ENCODE assay signal across 1 cellular context in the genomic region with DNA sequence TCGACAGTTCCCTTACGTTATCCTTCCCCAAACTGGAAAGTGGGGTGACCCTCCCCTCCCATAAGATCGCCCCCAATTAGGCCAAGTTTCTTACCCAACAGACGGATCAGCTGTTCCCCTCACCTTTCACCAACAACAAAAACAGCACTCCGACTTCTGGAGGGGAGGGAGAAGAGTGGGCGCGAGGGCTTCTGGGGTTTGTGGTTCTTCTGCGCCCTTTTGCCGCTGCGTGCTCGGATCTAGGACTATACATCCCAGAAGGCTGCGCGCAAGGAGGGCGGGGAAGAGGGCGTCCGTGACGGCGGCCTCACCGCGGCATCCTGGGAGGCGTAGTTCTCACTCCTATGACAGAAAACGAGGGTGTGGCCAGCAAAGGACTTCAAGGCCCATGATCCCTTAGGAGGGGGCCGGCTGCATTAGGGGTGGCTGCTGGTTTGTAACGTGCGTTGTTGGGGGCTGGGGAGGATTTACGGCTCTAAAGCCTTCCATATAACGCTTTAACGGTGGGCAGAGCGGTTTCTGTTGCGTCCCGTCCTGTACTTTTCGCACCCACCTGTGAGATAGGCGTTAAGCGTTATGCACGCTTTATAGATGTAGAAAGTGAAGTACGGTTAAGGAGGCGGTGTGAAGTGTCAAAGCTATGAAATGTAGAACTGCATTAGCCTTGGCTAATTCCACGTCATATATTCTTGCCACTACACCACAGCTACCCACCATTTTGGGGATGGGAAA.
TF ChIP-seq lines count a peak whose summit lies in the region.

A gene with protein sequence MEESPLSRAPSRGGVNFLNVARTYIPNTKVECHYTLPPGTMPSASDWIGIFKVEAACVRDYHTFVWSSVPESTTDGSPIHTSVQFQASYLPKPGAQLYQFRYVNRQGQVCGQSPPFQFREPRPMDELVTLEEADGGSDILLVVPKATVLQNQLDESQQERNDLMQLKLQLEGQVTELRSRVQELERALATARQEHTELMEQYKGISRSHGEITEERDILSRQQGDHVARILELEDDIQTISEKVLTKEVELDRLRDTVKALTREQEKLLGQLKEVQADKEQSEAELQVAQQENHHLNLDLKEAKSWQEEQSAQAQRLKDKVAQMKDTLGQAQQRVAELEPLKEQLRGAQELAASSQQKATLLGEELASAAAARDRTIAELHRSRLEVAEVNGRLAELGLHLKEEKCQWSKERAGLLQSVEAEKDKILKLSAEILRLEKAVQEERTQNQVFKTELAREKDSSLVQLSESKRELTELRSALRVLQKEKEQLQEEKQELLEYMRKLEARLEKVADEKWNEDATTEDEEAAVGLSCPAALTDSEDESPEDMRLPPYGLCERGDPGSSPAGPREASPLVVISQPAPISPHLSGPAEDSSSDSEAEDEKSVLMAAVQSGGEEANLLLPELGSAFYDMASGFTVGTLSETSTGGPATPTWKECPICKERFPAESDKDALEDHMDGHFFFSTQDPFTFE (minus strand): TSS at position 143 of the 732 bp plus-strand sequence. CDS start 2,210 bp downstream, outside the sequence.

TF ChIP-seq in HepG2, 621 proteins besides CTCF, POLR2A, EP300 and RAD21 (continued from another document and continues in another):
- TF ChIP-seq, protein P1, sequence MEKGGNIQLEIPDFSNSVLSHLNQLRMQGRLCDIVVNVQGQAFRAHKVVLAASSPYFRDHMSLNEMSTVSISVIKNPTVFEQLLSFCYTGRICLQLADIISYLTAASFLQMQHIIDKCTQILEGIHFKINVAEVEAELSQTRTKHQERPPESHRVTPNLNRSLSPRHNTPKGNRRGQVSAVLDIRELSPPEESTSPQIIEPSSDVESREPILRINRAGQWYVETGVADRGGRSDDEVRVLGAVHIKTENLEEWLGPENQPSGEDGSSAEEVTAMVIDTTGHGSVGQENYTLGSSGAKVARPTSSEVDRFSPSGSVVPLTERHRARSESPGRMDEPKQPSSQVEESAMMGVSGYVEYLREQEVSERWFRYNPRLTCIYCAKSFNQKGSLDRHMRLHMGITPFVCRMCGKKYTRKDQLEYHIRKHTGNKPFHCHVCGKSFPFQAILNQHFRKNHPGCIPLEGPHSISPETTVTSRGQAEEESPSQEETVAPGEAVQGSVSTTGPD (CRISPR knock-in tag; IDR thresholded peaks at IDR 0.05) = no peak
- 0 out of 2 replicates have a peak, but pooled peaks have one; percentile 43 for TF ChIP-seq MTF1 (CRISPR knock-in tag; IDR thresholded peaks at IDR 0.05)
- TF ChIP-seq ZSCAN25 (CRISPR knock-in tag; IDR thresholded peaks at IDR 0.05) = no peak
- no peak for TF ChIP-seq ZNF629 (CRISPR knock-in tag; conservative IDR thresholded peaks at IDR 0.05)
- TF ChIP-seq, protein P2, sequence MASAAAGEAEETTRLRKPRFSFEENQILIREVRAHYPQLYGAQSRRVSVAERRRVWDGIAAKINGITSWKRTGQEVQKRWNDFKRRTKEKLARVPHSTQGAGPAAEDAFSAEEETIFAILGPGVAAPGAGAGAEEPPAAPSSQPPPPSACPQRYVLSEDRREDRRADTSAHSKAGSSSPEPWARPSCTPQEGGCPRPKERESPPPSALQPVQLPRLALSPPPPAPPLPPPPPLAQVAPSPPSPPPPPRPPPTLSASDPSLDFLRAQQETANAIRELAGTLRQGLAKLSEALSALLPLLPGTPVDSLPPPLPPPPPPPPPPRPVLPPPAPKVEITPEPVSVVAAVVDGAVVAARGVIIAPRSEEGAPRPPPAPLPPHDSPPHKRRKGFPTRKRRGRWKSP (CRISPR knock-in tag; IDR thresholded peaks at IDR 0.05) = 0 out of 2 replicates have a peak, but pooled peaks have one; percentile 36
- no peak for TF ChIP-seq ZNF253 (CRISPR knock-in tag; IDR thresholded peaks at IDR 0.05; ENCODE audit: borderline replicate concordance)
- no peak for TF ChIP-seq ELF4 (CRISPR knock-in tag; IDR thresholded peaks at IDR 0.05; ENCODE audit: borderline replicate concordance)
- no peak for TF ChIP-seq MZF1 (CRISPR knock-in tag; IDR thresholded peaks at IDR 0.05; ENCODE audit: borderline replicate concordance)
- TF ChIP-seq, protein P3, sequence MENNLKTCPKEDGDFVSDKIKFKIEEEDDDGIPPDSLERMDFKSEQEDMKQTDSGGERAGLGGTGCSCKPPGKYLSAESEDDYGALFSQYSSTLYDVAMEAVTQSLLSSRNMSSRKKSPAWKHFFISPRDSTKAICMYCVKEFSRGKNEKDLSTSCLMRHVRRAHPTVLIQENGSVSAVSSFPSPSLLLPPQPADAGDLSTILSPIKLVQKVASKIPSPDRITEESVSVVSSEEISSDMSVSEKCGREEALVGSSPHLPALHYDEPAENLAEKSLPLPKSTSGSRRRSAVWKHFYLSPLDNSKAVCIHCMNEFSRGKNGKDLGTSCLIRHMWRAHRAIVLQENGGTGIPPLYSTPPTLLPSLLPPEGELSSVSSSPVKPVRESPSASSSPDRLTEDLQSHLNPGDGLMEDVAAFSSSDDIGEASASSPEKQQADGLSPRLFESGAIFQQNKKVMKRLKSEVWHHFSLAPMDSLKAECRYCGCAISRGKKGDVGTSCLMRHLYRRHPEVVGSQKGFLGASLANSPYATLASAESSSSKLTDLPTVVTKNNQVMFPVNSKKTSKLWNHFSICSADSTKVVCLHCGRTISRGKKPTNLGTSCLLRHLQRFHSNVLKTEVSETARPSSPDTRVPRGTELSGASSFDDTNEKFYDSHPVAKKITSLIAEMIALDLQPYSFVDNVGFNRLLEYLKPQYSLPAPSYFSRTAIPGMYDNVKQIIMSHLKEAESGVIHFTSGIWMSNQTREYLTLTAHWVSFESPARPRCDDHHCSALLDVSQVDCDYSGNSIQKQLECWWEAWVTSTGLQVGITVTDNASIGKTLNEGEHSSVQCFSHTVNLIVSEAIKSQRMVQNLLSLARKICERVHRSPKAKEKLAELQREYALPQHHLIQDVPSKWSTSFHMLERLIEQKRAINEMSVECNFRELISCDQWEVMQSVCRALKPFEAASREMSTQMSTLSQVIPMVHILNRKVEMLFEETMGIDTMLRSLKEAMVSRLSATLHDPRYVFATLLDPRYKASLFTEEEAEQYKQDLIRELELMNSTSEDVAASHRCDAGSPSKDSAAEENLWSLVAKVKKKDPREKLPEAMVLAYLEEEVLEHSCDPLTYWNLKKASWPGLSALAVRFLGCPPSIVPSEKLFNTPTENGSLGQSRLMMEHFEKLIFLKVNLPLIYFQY (CRISPR knock-in tag; IDR thresholded peaks at IDR 0.05; ENCODE audit: borderline replicate concordance) = 0 out of 2 replicates have a peak, but pooled peaks have one; percentile 61
- TF ChIP-seq CBX1 (IDR thresholded peaks at IDR 0.05; ENCODE audit: low read depth) = no peak
- TF ChIP-seq YEATS4 (CRISPR knock-in tag; IDR thresholded peaks at IDR 0.05; ENCODE audit: borderline replicate concordance) = peak; percentile 64; the same call in 1 of the 2 replicates
- no peak for TF ChIP-seq ZNF207 (IDR thresholded peaks at IDR 0.05; ENCODE audit: borderline replicate concordance)
- TF ChIP-seq, protein P4, sequence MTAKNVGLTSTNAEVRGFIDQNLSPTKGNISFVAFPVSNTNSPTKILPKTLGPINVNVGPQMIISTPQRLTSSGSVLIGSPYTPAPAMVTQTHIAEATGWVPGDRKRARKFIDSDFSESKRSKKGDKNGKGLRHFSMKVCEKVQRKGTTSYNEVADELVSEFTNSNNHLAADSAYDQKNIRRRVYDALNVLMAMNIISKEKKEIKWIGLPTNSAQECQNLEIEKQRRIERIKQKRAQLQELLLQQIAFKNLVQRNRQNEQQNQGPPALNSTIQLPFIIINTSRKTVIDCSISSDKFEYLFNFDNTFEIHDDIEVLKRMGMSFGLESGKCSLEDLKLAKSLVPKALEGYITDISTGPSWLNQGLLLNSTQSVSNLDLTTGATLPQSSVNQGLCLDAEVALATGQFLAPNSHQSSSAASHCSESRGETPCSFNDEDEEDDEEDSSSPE (CRISPR knock-in tag; IDR thresholded peaks at IDR 0.05) = peak; percentile 54; the same call in 1 of the 2 replicates
- TF ChIP-seq KDM4B (CRISPR knock-in tag; IDR thresholded peaks at IDR 0.05) = 0 out of 2 replicates have a peak, but pooled peaks have one; percentile 18
- TF ChIP-seq, protein P5, sequence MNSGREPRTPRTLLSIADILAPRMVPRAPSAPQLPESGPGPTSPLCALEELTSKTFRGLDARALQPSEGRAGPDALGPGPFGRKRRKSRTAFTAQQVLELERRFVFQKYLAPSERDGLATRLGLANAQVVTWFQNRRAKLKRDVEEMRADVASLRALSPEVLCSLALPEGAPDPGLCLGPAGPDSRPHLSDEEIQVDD (CRISPR knock-in tag; IDR thresholded peaks at IDR 0.05; ENCODE audit: borderline replicate concordance) = no peak
- no peak for TF ChIP-seq RBFOX2 (IDR thresholded peaks at IDR 0.05; ENCODE audit: low read depth, low read length)
- TF ChIP-seq, protein P6, sequence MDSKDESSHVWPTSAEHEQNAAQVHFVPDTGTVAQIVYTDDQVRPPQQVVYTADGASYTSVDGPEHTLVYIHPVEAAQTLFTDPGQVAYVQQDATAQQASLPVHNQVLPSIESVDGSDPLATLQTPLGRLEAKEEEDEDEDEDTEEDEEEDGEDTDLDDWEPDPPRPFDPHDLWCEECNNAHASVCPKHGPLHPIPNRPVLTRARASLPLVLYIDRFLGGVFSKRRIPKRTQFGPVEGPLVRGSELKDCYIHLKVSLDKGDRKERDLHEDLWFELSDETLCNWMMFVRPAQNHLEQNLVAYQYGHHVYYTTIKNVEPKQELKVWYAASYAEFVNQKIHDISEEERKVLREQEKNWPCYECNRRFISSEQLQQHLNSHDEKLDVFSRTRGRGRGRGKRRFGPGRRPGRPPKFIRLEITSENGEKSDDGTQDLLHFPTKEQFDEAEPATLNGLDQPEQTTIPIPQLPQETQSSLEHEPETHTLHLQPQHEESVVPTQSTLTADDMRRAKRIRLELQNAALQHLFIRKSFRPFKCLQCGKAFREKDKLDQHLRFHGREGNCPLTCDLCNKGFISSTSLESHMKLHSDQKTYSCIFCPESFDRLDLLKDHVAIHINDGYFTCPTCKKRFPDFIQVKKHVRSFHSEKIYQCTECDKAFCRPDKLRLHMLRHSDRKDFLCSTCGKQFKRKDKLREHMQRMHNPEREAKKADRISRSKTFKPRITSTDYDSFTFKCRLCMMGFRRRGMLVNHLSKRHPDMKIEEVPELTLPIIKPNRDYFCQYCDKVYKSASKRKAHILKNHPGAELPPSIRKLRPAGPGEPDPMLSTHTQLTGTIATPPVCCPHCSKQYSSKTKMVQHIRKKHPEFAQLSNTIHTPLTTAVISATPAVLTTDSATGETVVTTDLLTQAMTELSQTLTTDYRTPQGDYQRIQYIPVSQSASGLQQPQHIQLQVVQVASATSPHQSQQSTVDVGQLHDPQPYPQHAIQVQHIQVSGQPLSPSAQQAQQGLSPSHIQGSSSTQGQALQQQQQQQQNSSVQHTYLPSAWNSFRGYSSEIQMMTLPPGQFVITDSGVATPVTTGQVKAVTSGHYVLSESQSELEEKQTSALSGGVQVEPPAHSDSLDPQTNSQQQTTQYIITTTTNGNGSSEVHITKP (CRISPR knock-in tag; IDR thresholded peaks at IDR 0.05; ENCODE audit: low read depth) = peak; percentile 88
- TF ChIP-seq ZSCAN31 (CRISPR knock-in tag; IDR thresholded peaks at IDR 0.05; ENCODE audit: low read depth) = 0 out of 2 replicates have a peak, but pooled peaks have one; percentile 29
- TF ChIP-seq, protein P7, sequence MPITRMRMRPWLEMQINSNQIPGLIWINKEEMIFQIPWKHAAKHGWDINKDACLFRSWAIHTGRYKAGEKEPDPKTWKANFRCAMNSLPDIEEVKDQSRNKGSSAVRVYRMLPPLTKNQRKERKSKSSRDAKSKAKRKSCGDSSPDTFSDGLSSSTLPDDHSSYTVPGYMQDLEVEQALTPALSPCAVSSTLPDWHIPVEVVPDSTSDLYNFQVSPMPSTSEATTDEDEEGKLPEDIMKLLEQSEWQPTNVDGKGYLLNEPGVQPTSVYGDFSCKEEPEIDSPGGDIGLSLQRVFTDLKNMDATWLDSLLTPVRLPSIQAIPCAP (CRISPR knock-in tag; IDR thresholded peaks at IDR 0.05; ENCODE audit: low read depth) = no peak
- TF ChIP-seq, protein P8, sequence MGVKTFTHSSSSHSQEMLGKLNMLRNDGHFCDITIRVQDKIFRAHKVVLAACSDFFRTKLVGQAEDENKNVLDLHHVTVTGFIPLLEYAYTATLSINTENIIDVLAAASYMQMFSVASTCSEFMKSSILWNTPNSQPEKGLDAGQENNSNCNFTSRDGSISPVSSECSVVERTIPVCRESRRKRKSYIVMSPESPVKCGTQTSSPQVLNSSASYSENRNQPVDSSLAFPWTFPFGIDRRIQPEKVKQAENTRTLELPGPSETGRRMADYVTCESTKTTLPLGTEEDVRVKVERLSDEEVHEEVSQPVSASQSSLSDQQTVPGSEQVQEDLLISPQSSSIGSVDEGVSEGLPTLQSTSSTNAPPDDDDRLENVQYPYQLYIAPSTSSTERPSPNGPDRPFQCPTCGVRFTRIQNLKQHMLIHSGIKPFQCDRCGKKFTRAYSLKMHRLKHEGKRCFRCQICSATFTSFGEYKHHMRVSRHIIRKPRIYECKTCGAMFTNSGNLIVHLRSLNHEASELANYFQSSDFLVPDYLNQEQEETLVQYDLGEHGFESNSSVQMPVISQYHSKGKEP (CRISPR knock-in tag; IDR thresholded peaks at IDR 0.05) = no peak
- no peak for TF ChIP-seq ZNF33B (CRISPR knock-in tag; IDR thresholded peaks at IDR 0.05)
- TF ChIP-seq SAFB2 (CRISPR knock-in tag; IDR thresholded peaks at IDR 0.05; ENCODE audit: borderline replicate concordance, low read depth) = no peak; the same call in 1 of the 2 replicates
- peak; percentile 56; the same call in 1 of the 2 replicates for TF ChIP-seq ZNF510 (CRISPR knock-in tag; IDR thresholded peaks at IDR 0.05; ENCODE audit: low read depth)
- TF ChIP-seq ETV6 (CRISPR knock-in tag; conservative IDR thresholded peaks at IDR 0.05) = no peak; the same call in 1 of the 2 replicates
- TF ChIP-seq KAT7 (CRISPR knock-in tag; IDR thresholded peaks at IDR 0.05; ENCODE audit: borderline replicate concordance) = no peak
- no peak for TF ChIP-seq PLRG1 (conservative IDR thresholded peaks at IDR 0.05)
- TF ChIP-seq GTF2F1 (IDR thresholded peaks at IDR 0.05; ENCODE audit: low read length) = no peak
- TF ChIP-seq, protein P9, sequence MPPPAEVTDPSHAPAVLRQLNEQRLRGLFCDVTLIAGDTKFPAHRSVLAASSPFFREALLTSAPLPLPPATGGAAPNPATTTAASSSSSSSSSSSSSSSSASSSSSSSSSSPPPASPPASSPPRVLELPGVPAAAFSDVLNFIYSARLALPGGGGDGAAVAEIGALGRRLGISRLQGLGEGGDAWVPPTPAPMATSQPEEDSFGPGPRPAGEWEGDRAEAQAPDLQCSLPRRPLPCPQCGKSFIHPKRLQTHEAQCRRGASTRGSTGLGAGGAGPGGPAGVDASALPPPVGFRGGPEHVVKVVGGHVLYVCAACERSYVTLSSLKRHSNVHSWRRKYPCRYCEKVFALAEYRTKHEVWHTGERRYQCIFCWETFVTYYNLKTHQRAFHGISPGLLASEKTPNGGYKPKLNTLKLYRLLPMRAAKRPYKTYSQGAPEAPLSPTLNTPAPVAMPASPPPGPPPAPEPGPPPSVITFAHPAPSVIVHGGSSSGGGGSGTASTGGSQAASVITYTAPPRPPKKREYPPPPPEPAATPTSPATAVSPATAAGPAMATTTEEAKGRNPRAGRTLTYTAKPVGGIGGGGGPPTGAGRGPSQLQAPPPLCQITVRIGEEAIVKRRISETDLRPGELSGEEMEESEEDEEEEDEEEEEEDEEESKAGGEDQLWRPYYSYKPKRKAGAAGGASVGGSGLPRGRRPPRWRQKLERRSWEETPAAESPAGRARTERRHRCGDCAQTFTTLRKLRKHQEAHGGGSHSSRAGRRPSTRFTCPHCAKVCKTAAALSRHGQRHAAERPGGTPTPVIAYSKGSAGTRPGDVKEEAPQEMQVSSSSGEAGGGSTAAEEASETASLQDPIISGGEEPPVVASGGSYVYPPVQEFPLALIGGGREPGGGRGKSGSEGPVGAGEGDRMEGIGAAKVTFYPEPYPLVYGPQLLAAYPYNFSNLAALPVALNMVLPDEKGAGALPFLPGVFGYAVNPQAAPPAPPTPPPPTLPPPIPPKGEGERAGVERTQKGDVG (CRISPR knock-in tag; IDR thresholded peaks at IDR 0.05; ENCODE audit: borderline replicate concordance) = no peak
- peak; percentile 68; the same call in 1 of the 2 replicates for TF ChIP-seq NCOA1 (CRISPR knock-in tag; IDR thresholded peaks at IDR 0.05)
- no peak for TF ChIP-seq ZNF10 (CRISPR knock-in tag; IDR thresholded peaks at IDR 0.05; ENCODE audit: borderline replicate concordance, low read depth)
- TF ChIP-seq CBFB (CRISPR knock-in tag; IDR thresholded peaks at IDR 0.05) = 0 out of 2 replicates have a peak, but pooled peaks have one; percentile 30
